1 cellular context compared by ENCODE assay signal in the genomic region with DNA sequence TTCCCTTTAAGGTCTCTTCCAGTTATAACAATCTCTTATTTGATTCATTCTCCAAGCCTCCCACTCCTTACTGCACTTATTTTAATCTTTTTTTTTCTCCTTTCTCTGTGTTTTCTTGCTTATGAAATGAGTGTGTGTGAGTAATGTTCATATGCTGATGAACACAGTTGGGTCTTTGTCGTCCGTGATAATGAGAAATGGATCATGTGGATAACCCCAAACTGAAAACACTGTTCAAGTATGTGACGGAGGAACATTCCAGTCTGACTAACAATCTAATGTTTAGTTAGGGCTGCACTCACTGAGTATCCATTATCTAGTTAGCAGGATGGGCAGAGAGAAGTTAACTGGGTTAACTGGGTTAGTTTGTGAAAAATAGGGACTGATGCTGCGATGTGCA.
TF ChIP-seq lines count a peak whose summit lies in the region.

No MANE protein-coding gene starts in this region.

TF ChIP-seq in SK-N-SH, 30 proteins besides CTCF, POLR2A, EP300 and RAD21 (continued from another document):
- TF ChIP-seq USF2 (IDR thresholded peaks at IDR 0.05; ENCODE audit: borderline replicate concordance, low read depth, low read length) (no peak), FOXJ3 (CRISPR knock-in tag; IDR thresholded peaks at IDR 0.05) (no peak), SMC3 (IDR thresholded peaks at IDR 0.05; ENCODE audit: low read depth, low read length) (no peak), CHD2 (IDR thresholded peaks at IDR 0.05; ENCODE audit: low read length, partially characterized antibody) (no peak), RCOR1 (IDR thresholded peaks at IDR 0.05; ENCODE audit: low read length) (no peak), RXRA (IDR thresholded peaks at IDR 0.05; ENCODE audit: borderline replicate concordance, low read depth) (no peak), TCF12 (IDR thresholded peaks at IDR 0.05) (no peak)
